In the genomic region with DNA sequence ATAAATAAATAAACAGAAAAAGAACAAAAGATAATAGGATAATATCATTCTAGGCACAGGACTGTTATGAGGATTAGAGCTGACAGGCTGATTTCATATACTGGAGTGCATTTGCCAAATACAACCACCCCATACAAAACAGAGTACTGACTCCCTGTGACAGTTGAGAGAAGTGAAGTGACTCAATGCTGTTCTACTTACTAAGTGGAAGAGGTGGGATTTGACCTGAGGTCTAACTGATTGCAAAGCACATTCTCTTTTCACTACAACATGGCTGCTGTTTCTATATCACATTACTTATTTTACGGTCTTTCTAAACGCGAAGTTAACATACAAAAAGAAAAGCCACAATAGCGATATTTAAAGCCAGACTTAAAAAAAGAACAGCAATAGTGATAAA, we compare ENCODE assay signal across 18 cellular contexts.
"Had no signal": no experiment of that assay in that cellular context is flagged by ENCODE, and none has a peak within 500 bp of the region (broad histone marks: within the 10 kb centered on the region; RNA-seq: fewer than 3 reads in every experiment).

No MANE protein-coding gene starts in this region.

- H3K9me3 Mint-ChIP-seq: activated naive CD8-positive, alpha-beta T cell treated with anti-CD3 and anti-CD28 coated beads, Interleukin-2, amount 10 ng/mL, durations not matched to agents 7 days and 5 days; immature natural killer cell; naive thymus-derived CD4-positive, alpha-beta T cell; stimulated activated naive CD8-positive, alpha-beta T cell treated with anti-CD3 and anti-CD28 coated beads, Interleukin-15, amount 100 ng/mL, for 72 hours; T-helper 2 cell treated with Interferon-gamma antibody and Interleukin-4, amounts not matched to agents 5 μg/mL and 100 μg/mL, for 36 hours had no signal

- H3K4me1 ChIP-seq: breast epithelium, esophagus squamous epithelium, lower lobe of right lung had no signal

- DNase-seq: activated CD4-positive, alpha-beta T cell treated with anti-CD3 and anti-CD28 coated beads for 1 hour; activated gamma-delta T cell treated with Interleukin-2 at 50 U/mL for 16 hours; activated naive CD8-positive, alpha-beta T cell treated with anti-CD3 and anti-CD28 coated beads, Interleukin-2, amount 10 ng/mL, durations not matched to agents 7 days and 5 days; aorta; esophagus squamous epithelium; foreskin fibroblast; glutamatergic neuron; immature natural killer cell; left cardiac atrium; lower lobe of right lung; naive thymus-derived CD4-positive, alpha-beta T cell; stimulated activated CD4-positive, alpha-beta T cell treated with anti-CD3 and anti-CD28 coated beads, Interleukin-15, amount 100 ng/mL, for 24 hours; stimulated activated CD4-positive, alpha-beta T cell treated with anti-CD3 and anti-CD28 coated beads, Interleukin-4, amount 100 ng/mL, for 24 hours; stimulated activated naive CD8-positive, alpha-beta T cell treated with anti-CD3 and anti-CD28 coated beads, Interleukin-15, amount 100 ng/mL, for 72 hours had no signal

- H3K4me1 Mint-ChIP-seq: activated naive CD8-positive, alpha-beta T cell treated with anti-CD3 and anti-CD28 coated beads, Interleukin-2, amount 10 ng/mL, durations not matched to agents 7 days and 5 days; immature natural killer cell; naive thymus-derived CD4-positive, alpha-beta T cell; stimulated activated naive CD8-positive, alpha-beta T cell treated with anti-CD3 and anti-CD28 coated beads, Interleukin-15, amount 100 ng/mL, for 72 hours had no signal

- H3K27me3 Mint-ChIP-seq: activated naive CD8-positive, alpha-beta T cell treated with anti-CD3 and anti-CD28 coated beads, Interleukin-2, amount 10 ng/mL, durations not matched to agents 7 days and 5 days; naive thymus-derived CD4-positive, alpha-beta T cell; stimulated activated naive CD8-positive, alpha-beta T cell treated with anti-CD3 and anti-CD28 coated beads, Interleukin-15, amount 100 ng/mL, for 72 hours had no signal

- H3K27ac Mint-ChIP-seq: activated naive CD8-positive, alpha-beta T cell treated with anti-CD3 and anti-CD28 coated beads, Interleukin-2, amount 10 ng/mL, durations not matched to agents 7 days and 5 days; naive thymus-derived CD4-positive, alpha-beta T cell; stimulated activated naive CD8-positive, alpha-beta T cell treated with anti-CD3 and anti-CD28 coated beads, Interleukin-15, amount 100 ng/mL, for 72 hours; T-helper 2 cell treated with Interferon-gamma antibody and Interleukin-4, amounts not matched to agents 5 μg/mL and 100 μg/mL, for 36 hours had no signal

- H3K4me3 Mint-ChIP-seq: activated naive CD8-positive, alpha-beta T cell treated with anti-CD3 and anti-CD28 coated beads, Interleukin-2, amount 10 ng/mL, durations not matched to agents 7 days and 5 days; naive thymus-derived CD4-positive, alpha-beta T cell; stimulated activated naive CD8-positive, alpha-beta T cell treated with anti-CD3 and anti-CD28 coated beads, Interleukin-15, amount 100 ng/mL, for 72 hours; T-helper 2 cell treated with Interferon-gamma antibody and Interleukin-4, amounts not matched to agents 5 μg/mL and 100 μg/mL, for 36 hours had no signal

- H3K36me3 ChIP-seq: breast epithelium had no signal

- H3K27me3 ChIP-seq: breast epithelium, esophagus squamous epithelium, neutrophil had no signal

- H3K4me3 ChIP-seq: breast epithelium, esophagus squamous epithelium, lower lobe of right lung, thoracic aorta had no signal

- H3K9me3 ChIP-seq: breast epithelium, esophagus squamous epithelium, lower lobe of right lung, neutrophil, thoracic aorta had no signal

- H3K27ac ChIP-seq: breast epithelium, esophagus squamous epithelium, lower lobe of right lung, neutrophil, thoracic aorta had no signal

- ATAC-seq: left cardiac atrium; lower lobe of right lung; naive thymus-derived CD4-positive, alpha-beta T cell; stimulated activated naive CD8-positive, alpha-beta T cell treated with anti-CD3 and anti-CD28 coated beads, Interleukin-15, amount 100 ng/mL, for 72 hours had no signal
